Comparison of ENCODE assay signal across 8 cellular contexts in the genomic region with DNA sequence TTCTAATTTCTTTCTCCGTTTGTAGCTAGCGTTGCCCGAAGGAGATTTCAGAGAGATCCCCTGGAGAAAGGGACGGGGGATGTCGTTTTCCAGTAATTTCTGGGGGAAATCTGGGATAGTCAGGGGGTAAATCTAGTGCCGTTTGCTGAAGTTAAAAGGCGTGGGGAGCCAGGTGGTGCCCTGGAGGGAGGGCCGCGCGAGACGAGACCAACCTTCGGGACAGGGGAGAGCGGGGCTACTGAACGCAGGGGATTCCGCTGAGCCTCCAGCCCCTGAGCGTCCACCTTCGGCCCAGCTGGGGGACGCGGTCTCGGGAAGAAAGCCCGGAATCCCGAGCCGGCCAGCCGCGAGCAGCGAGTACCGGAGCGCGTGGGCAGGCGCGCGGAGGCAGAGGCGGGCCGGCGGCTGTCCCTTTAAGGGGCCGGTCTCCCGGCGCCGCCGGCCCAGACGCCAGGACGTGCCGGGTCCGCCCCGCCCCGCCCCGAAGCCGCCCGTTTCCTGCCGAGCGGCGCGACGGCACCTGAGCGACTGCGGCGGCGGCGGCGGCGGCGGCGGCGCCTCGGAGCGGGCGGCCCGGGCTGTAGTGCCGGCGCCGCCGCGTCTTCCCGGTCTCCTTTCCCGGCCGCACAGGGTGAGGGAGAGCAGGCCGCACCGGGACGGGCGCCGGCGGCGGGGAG. TPM values are rescaled to one million over a fixed set of nuclear protein-coding genes. Genes with fewer than 3 reads are reported as not detected.
DNase-seq lines count a peak whose midpoint lies in the region; ATAC-seq and TF ChIP-seq lines count a peak whose summit lies in the region.

A gene with protein sequence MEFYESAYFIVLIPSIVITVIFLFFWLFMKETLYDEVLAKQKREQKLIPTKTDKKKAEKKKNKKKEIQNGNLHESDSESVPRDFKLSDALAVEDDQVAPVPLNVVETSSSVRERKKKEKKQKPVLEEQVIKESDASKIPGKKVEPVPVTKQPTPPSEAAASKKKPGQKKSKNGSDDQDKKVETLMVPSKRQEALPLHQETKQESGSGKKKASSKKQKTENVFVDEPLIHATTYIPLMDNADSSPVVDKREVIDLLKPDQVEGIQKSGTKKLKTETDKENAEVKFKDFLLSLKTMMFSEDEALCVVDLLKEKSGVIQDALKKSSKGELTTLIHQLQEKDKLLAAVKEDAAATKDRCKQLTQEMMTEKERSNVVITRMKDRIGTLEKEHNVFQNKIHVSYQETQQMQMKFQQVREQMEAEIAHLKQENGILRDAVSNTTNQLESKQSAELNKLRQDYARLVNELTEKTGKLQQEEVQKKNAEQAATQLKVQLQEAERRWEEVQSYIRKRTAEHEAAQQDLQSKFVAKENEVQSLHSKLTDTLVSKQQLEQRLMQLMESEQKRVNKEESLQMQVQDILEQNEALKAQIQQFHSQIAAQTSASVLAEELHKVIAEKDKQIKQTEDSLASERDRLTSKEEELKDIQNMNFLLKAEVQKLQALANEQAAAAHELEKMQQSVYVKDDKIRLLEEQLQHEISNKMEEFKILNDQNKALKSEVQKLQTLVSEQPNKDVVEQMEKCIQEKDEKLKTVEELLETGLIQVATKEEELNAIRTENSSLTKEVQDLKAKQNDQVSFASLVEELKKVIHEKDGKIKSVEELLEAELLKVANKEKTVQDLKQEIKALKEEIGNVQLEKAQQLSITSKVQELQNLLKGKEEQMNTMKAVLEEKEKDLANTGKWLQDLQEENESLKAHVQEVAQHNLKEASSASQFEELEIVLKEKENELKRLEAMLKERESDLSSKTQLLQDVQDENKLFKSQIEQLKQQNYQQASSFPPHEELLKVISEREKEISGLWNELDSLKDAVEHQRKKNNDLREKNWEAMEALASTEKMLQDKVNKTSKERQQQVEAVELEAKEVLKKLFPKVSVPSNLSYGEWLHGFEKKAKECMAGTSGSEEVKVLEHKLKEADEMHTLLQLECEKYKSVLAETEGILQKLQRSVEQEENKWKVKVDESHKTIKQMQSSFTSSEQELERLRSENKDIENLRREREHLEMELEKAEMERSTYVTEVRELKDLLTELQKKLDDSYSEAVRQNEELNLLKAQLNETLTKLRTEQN (N-terminal part only) (plus strand): TSS at position 484 of the 677 bp plus-strand sequence. CDS start 31,842 bp downstream, outside the sequence.

- no peaks in the 10 kb centered on the region for H3K9me2 ChIP-seq in PC-9 (ENCODE audit: insufficient read depth)

- POLR2A ChIA-PET in PC-9 (lab: Charles Lee; ENCODE audit: unreplicated experiment) = interaction anchor here (0.7 kb wide), 1 partner anchor 17 kb away, joined by 7 read pairs; no protein-coding TSS in a partner anchor

- in situ Hi-C loops in Caki2 (cut with HindIII; ENCODE audit: low pct_unique_long_range_greater_than_20kb, low sequenced_read_pairs) = no loop called here

- H3K27me3 ChIP-seq in PC-9 (ENCODE audit: insufficient read depth, low read depth) (no peaks in the 10 kb centered on the region), esophagus (ENCODE audit: control insufficient read depth in 1 of 2, insufficient read depth in 2 of 2, low read length in 2 of 2) (no peaks in the 10 kb centered on the region), muscle layer of colon (ENCODE audit: control insufficient read depth in 1 of 2, insufficient read depth in 2 of 2, low read length in 2 of 2) (no peaks in the 10 kb centered on the region)

- ATAC-seq in GM21367 (IDR thresholded peaks at IDR 0.05; ENCODE audit: unreplicated experiment) = peak; percentile 73

- H2AFZ ChIP-seq in PC-9 = peak within 1 kb of the TSS; percentile 94

- H3K79me2 ChIP-seq in PC-9 (ENCODE audit: low read depth) = peaks cover 66% of the 10 kb centered on the region

- H3K36me3 ChIP-seq in PC-9 (ENCODE audit: low read depth) (0 out of 2 replicates have a peak, but pooled peaks cover 5% of the 10 kb centered on the region), esophagus (ENCODE audit: control insufficient read depth in 2 of 2, insufficient read depth in 2 of 2, low read length in 1 of 2) (no peaks in the 10 kb centered on the region), muscle layer of colon (ENCODE audit: insufficient read depth, low read length) (no peaks in the 10 kb centered on the region)

- H3K4me2 ChIP-seq in PC-9 = peak within 1 kb of the TSS; percentile 94

- TF ChIP-seq CTCF in PC-9 (conservative IDR thresholded peaks at IDR 0.05) = no peak

- H3K4me1 ChIP-seq in PC-9 (replicated peaks; ENCODE audit: insufficient read depth) (peaks cover 52% of the 10 kb centered on the region), esophagus (ENCODE audit: control insufficient read depth in 2 of 2, insufficient read depth in 2 of 2, low read length in 1 of 2) (no peaks in the 10 kb centered on the region), muscle layer of colon (ENCODE audit: insufficient read depth, low read length) (peaks cover 37% of the 10 kb centered on the region)

- H3F3A ChIP-seq in PC-9 (ENCODE audit: insufficient read depth, low read depth) = peaks cover 5% of the 10 kb centered on the region

- no TSS peak for BruUV-seq in PC-9 (replicated peaks; lab: Mats Ljungman, UMichigan)

- peak within 1 kb of the TSS; percentile 55 for H3K9ac ChIP-seq in muscle layer of colon (ENCODE audit: low read length)

- H3K27ac ChIP-seq in PC-9 (peak within 1 kb of the TSS; percentile 35), esophagus (ENCODE audit: low read depth in 2 of 2, low read length in 1 of 2) (peak within 1 kb of the TSS; percentile 92 to 95), muscle layer of colon (ENCODE audit: low read depth, low read length) (peak within 1 kb of the TSS; percentile 89)

- DNase-seq in Caki2 (ENCODE audit: low read depth) (peak; percentile 74), HUDEP-2 (lab: John Stamatoyannopoulos, UW; ENCODE audit: unreplicated experiment in 76 of 76) (peak in 66 of 76 experiments; percentile 6 to 81 (median 60)), PC-9 (peak; percentile 61 to 85)
- peak; percentile 87 for DNase-seq in activated T-cell treated with anti-CD3 and anti-CD28 coated beads, Interleukin-2, amount 50 U/mL, for 1 hour
- DNase-seq in stimulated activated CD8-positive, alpha-beta memory T cell treated with anti-CD3 and anti-CD28 coated beads, Interleukin-7, amount 100 ng/mL, for 24 hours (ENCODE audit: low read depth) = peak; percentile 67

- H3K4me3 ChIP-seq in PC-9 (peak within 1 kb of the TSS; percentile 85), esophagus (ENCODE audit: low read depth in 1 of 2, low read length in 2 of 2) (peak within 1 kb of the TSS; percentile 89 to 98), muscle layer of colon (ENCODE audit: low read depth in 1 of 2, low read length in 2 of 2) (peak within 1 kb of the TSS; percentile 68 to 82)

- CTCF ChIA-PET in PC-9 (lab: Charles Lee) = no interaction called here

- intact Hi-C loops in PC-9 (cut with micrococcal nuclease; ENCODE audit: unreplicated experiment) = loop anchor here (1.0 to 5.0 kb wide), 3 partner anchors 23 to 134 kb away; no protein-coding TSS in a partner anchor

- H4K20me1 ChIP-seq in PC-9 (ENCODE audit: insufficient read depth) = peaks cover 37% of the 10 kb centered on the region

- WGBS in esophagus, 2 donors = 0 to 1% methylated on average over 61 to 83 of the region's 83 CpGs

- no peaks in the 10 kb centered on the region for H3K9me3 ChIP-seq in PC-9 (ENCODE audit: insufficient read depth, low read depth)
- H3K9me3 ChIP-seq in esophagus (ENCODE audit: control insufficient read depth in 2 of 2, insufficient read depth in 1 of 2, low read depth in 1 of 2, low read length in 1 of 2) = no peaks in the 10 kb centered on the region
- H3K9me3 ChIP-seq in muscle layer of colon (ENCODE audit: low read length) = no peaks in the 10 kb centered on the region

RNA-seq across cellular contexts. Expression of the gene that starts here (rescaled TPM):
- 197 and 217 TPM in 2 replicates for total RNA-seq in Caki2 (2014; rRNA removed; shearing (Covaris generic); ENCODE audit: low replicate concordance)
- 188 and 250 TPM in 2 replicates for total RNA-seq in PC-9 (2021)
- 10 to 100 TPM; 45.8 to 63.1 TPM for polyA plus RNA-seq in esophagus

Comparison
In these comparisons a context has a peak if more than half of its experiments do, and no peak if none do; other contexts are left out.
1. Peak in every context shown above with its lines: DNase-seq, ATAC-seq, H3K4me3 ChIP-seq and H3K27ac ChIP-seq.
2. H3K27ac ChIP-seq: peak in every context shown above with its lines; median percentile 94 in esophagus; 89 in muscle layer of colon; 35 in PC-9.